In genomic region chr2:104240984-104241383, GRCh38 we compare ENCODE assay signal across 25 cellular contexts.
DNase-seq lines count a peak whose midpoint lies in the region; ATAC-seq, FAIRE-seq and TF ChIP-seq lines count a peak whose summit lies in the region.
"Had no signal": no experiment of that assay in that cellular context is flagged by ENCODE, and none has a peak within 500 bp of the region (broad histone marks: within the 10 kb centered on the region; RNA-seq: fewer than 3 reads in every experiment).

No MANE protein-coding gene starts in this region.

- POLR2A ChIA-PET in A549 (lab: Yijun Ruan, JAX): no interaction called here
- POLR2A ChIA-PET in IMR-90 (lab: Charles Lee; ENCODE audit: unreplicated experiment): no interaction called here
- POLR2A ChIA-PET in K562 (lab: Yijun Ruan, JAX): no interaction called here
- POLR2A ChIA-PET in naive thymus-derived CD4-positive, alpha-beta T cell (lab: Charles Lee): no interaction called here

- H3K27me3 ChIP-seq in IMR-90 (ENCODE audit: control insufficient read depth, insufficient read depth, low read length): no peaks in the 10 kb centered on the region
- no peaks in the 10 kb centered on the region for H3K27me3 ChIP-seq in K562 (ENCODE audit: control insufficient read depth in 2 of 2, insufficient read depth in 2 of 2, low read length in 2 of 2)
- H3K27me3 ChIP-seq in naive thymus-derived CD4-positive, alpha-beta T cell (ENCODE audit: control insufficient read depth in 2 of 2, insufficient read depth in 2 of 2, low read length in 2 of 2): no peaks in the 10 kb centered on the region
- H3K27me3 ChIP-seq in breast epithelium: no peaks in the 10 kb centered on the region
- H3K27me3 ChIP-seq: BE2C, BLaER1 had no signal

- DNase-seq in DMS53 (lab: John Stamatoyannopoulos, UW): peak; percentile 15
- DNase-seq in DMS53 treated with DMSO at 0.1 percent for 48 hours (lab: John Stamatoyannopoulos, UW; ENCODE audit: unreplicated experiment): no peak
- no peak for DNase-seq in A549 (ENCODE audit: low read depth in 1 of 2, low spot score in 1 of 2)
- DNase-seq in IMR-90: no peak
- no peak for DNase-seq in K562 (ENCODE audit: extremely low read depth in 1 of 4, low spot score in 3 of 4)
- no peak for DNase-seq in naive thymus-derived CD4-positive, alpha-beta T cell
- no peak for DNase-seq in breast epithelium (ENCODE audit: low spot score in 2 of 2)
- DNase-seq: ACHN; BE2C; C1 segment of cervical spinal cord; CD4-positive, alpha-beta memory T cell; CD4-positive, CD25-positive, alpha-beta regulatory T cell; CD8-positive, alpha-beta memory T cell; COR-L47; DMS 273 treated with DMSO at 0.1 percent for 48 hours; DMS153; DMS79 treated with DMSO at 0.1 percent for 48 hours; GF-D8 had no signal

- dilution Hi-C loops in IMR-90 (cut with HindIII; ENCODE audit: low sequenced_read_pairs, unreplicated experiment): no loop called here

- H3K27ac Mint-ChIP-seq in naive thymus-derived CD4-positive, alpha-beta T cell: no peak overlapping the region
- H3K27ac Mint-ChIP-seq: CD14-positive monocyte; CD4-positive, alpha-beta memory T cell; CD4-positive, CD25-positive, alpha-beta regulatory T cell; CD8-positive, alpha-beta memory T cell had no signal

- H3K9me3 ChIP-seq in A549: peaks cover 19% of the 10 kb centered on the region
- peaks cover 6% of the 10 kb centered on the region for H3K9me3 ChIP-seq in IMR-90 (ENCODE audit: control insufficient read depth, insufficient read depth, low read length)
- no peaks in the 10 kb centered on the region for H3K9me3 ChIP-seq in K562 (replicated peaks; ENCODE audit: control insufficient read depth, insufficient read depth, low read depth, low read length)
- H3K9me3 ChIP-seq in naive thymus-derived CD4-positive, alpha-beta T cell (ENCODE audit: control insufficient read depth in 2 of 3, low read length in 3 of 3): no peaks in the 10 kb centered on the region
- H3K9me3 ChIP-seq in breast epithelium: peaks cover 7 to 41% of the 10 kb centered on the region in 2 donors
- H3K9me3 ChIP-seq: BE2C had no signal

- H3K4me3 Mint-ChIP-seq in naive thymus-derived CD4-positive, alpha-beta T cell: no peak overlapping the region
- H3K4me3 Mint-ChIP-seq: CD14-positive monocyte; CD4-positive, alpha-beta memory T cell; CD4-positive, CD25-positive, alpha-beta regulatory T cell; CD8-positive, alpha-beta memory T cell had no signal

- H3K23ac ChIP-seq in IMR-90 (ENCODE audit: low read depth, low read length): no peak overlapping the region

- FAIRE-seq in A549 (lab: Jason Lieb, UNC): no peak
- no peak for FAIRE-seq in K562 (lab: Jason Lieb, UNC)
- FAIRE-seq: G401.6, GM12891, GM19239 had no signal

- no peak overlapping the region for H3K4ac ChIP-seq in IMR-90 (ENCODE audit: low read depth, low read length)

- H2BK20ac ChIP-seq in IMR-90 (ENCODE audit: low read depth, low read length): no peak overlapping the region

- H3K4me2 ChIP-seq in A549 (no peak overlapping the region), IMR-90 (ENCODE audit: low read depth, low read length) (no peak overlapping the region), K562 (ENCODE audit: insufficient read depth, low read length) (no peak overlapping the region)
- H3K4me2 ChIP-seq: BLaER1 had no signal

- no peak overlapping the region for H4K5ac ChIP-seq in IMR-90 (ENCODE audit: low read depth, low read length)

- TF ChIP-seq RAD21 in A549 (conservative IDR thresholded peaks at IDR 0.05 in 1 of 2, IDR thresholded peaks at IDR 0.05 in 1 of 2) (no peak), IMR-90 (IDR thresholded peaks at IDR 0.05; ENCODE audit: low read length) (no peak), K562 (CRISPR knock-in tag; conservative IDR thresholded peaks at IDR 0.05 in 1 of 2, IDR thresholded peaks at IDR 0.05 in 1 of 2) (no peak)

- no peak overlapping the region for H3K9ac ChIP-seq in IMR-90 (ENCODE audit: low read depth, low read length)
- H3K9ac ChIP-seq in K562 (ENCODE audit: insufficient read depth in 1 of 2, low read depth in 2 of 2, low read length in 2 of 2): no peak overlapping the region
- H3K9ac ChIP-seq: BLaER1 had no signal

- TF ChIP-seq POLR2A in A549 (IDR thresholded peaks at IDR 0.05; ENCODE audit: low read length) (no peak), IMR-90 (IDR thresholded peaks at IDR 0.05; ENCODE audit: low read depth, low read length) (no peak), K562 (conservative IDR thresholded peaks at IDR 0.05) (no peak), breast epithelium (IDR thresholded peaks at IDR 0.05) (no peak)

- H2BK15ac ChIP-seq in IMR-90 (ENCODE audit: low read depth, low read length): no peak overlapping the region

- no peak overlapping the region for H3K4me3 ChIP-seq in A549
- no peak overlapping the region for H3K4me3 ChIP-seq in IMR-90 (ENCODE audit: insufficient read depth, low read depth, low read length)
- H3K4me3 ChIP-seq in K562: no peak overlapping the region
- H3K4me3 ChIP-seq in naive thymus-derived CD4-positive, alpha-beta T cell (ENCODE audit: low read length): no peak overlapping the region
- H3K4me3 ChIP-seq in breast epithelium: no peak overlapping the region
- H3K4me3 ChIP-seq: BLaER1 had no signal

- no peak overlapping the region for H3K56ac ChIP-seq in IMR-90 (ENCODE audit: extremely low read depth, insufficient read depth, low read length)

- H2AK9ac ChIP-seq in IMR-90 (replicated peaks; ENCODE audit: low read depth, low read length, poor library complexity): no peak overlapping the region

- H2BK5ac ChIP-seq in IMR-90 (ENCODE audit: low read depth, low read length, poor library complexity, severe bottlenecking): no peak overlapping the region

- H3K27ac ChIP-seq in A549 (no peak overlapping the region), IMR-90 (ENCODE audit: insufficient read depth, low read length) (no peak overlapping the region), K562 (ENCODE audit: extremely low read depth, low read depth, low read length) (no peak overlapping the region), breast epithelium (no peak overlapping the region)
- H3K27ac ChIP-seq in naive thymus-derived CD4-positive, alpha-beta T cell (ENCODE audit: low read depth, low read length): no peak overlapping the region
- H3K27ac ChIP-seq: 22Rv1, BLaER1 had no signal

- H3K36me3 ChIP-seq in IMR-90 (ENCODE audit: control insufficient read depth, insufficient read depth, low read length) (no peaks in the 10 kb centered on the region), K562 (ENCODE audit: control insufficient read depth, insufficient read depth, low read length) (no peaks in the 10 kb centered on the region), breast epithelium (no peaks in the 10 kb centered on the region)
- no peaks in the 10 kb centered on the region for H3K36me3 ChIP-seq in naive thymus-derived CD4-positive, alpha-beta T cell (ENCODE audit: control insufficient read depth in 2 of 3, insufficient read depth in 3 of 3, low read length in 3 of 3)
- H3K36me3 ChIP-seq: BE2C, BLaER1 had no signal

- no peaks in the 10 kb centered on the region for H3K9me1 ChIP-seq in IMR-90 (ENCODE audit: insufficient read depth, low read length)
- no peaks in the 10 kb centered on the region for H3K9me1 ChIP-seq in K562 (ENCODE audit: control insufficient read depth, insufficient read depth, low read length)

- H3K4me1 Mint-ChIP-seq in naive thymus-derived CD4-positive, alpha-beta T cell: no peaks in the 10 kb centered on the region
- H3K4me1 Mint-ChIP-seq: CD14-positive monocyte; CD4-positive, alpha-beta memory T cell; CD4-positive, CD25-positive, alpha-beta regulatory T cell; CD8-positive, alpha-beta memory T cell had no signal

- H3K14ac ChIP-seq in IMR-90 (replicated peaks; ENCODE audit: low read depth, low read length): no peak overlapping the region

- no peak overlapping the region for H4K8ac ChIP-seq in IMR-90 (ENCODE audit: low read depth in 2 of 2, low read length in 2 of 2)

- no peak for TF ChIP-seq CTCF in A549 (IDR thresholded peaks at IDR 0.05)
- no peak for TF ChIP-seq CTCF in IMR-90 (conservative IDR thresholded peaks at IDR 0.05; ENCODE audit: low read depth, low read length)
- TF ChIP-seq CTCF in K562 (IDR thresholded peaks at IDR 0.05 in 2 of 3, conservative IDR thresholded peaks at IDR 0.05 in 1 of 3; ENCODE audit: insufficient read depth in 2 of 3, low read depth in 1 of 3, low read length in 3 of 3): no peak
- TF ChIP-seq CTCF in breast epithelium (IDR thresholded peaks at IDR 0.05): no peak

- no peak for TF ChIP-seq EP300 in A549 (IDR thresholded peaks at IDR 0.05)
- no peak for TF ChIP-seq EP300 in K562 (IDR thresholded peaks at IDR 0.05; ENCODE audit: low read length)

- H2AFZ ChIP-seq in IMR-90 (replicated peaks; ENCODE audit: low read length, poor library complexity): no peak overlapping the region
- no peak overlapping the region for H2AFZ ChIP-seq in K562 (ENCODE audit: low read depth, low read length)

- CTCF ChIA-PET in A549 (lab: Yijun Ruan, JAX) (no interaction called here), IMR-90 (lab: Yijun Ruan, JAX) (no interaction called here), K562 (lab: Yijun Ruan, JAX; ENCODE audit: low intra/inter-chr PET ratio) (no interaction called here)
- CTCF ChIA-PET in naive thymus-derived CD4-positive, alpha-beta T cell (lab: Charles Lee): no interaction called here

- no peaks in the 10 kb centered on the region for H3K79me2 ChIP-seq in K562 (ENCODE audit: control insufficient read depth, insufficient read depth, low read length)

- H3K9me3 Mint-ChIP-seq in naive thymus-derived CD4-positive, alpha-beta T cell: peaks cover 3 to 50% (median 23%) of the 10 kb centered on the region in 11 donors

- H3K79me1 ChIP-seq in IMR-90 (ENCODE audit: low read depth in 1 of 2, low read length in 2 of 2): no peaks in the 10 kb centered on the region

- H3K18ac ChIP-seq in IMR-90 (ENCODE audit: low read depth, low read length): no peak overlapping the region

- no peak overlapping the region for H4K91ac ChIP-seq in IMR-90 (ENCODE audit: insufficient read depth, low read depth, low read length)

- H3K36me3 Mint-ChIP-seq in naive thymus-derived CD4-positive, alpha-beta T cell: peaks cover 0 to 8% (median 0%) of the 10 kb centered on the region in 5 donors
- H3K36me3 Mint-ChIP-seq: CD14-positive monocyte; CD4-positive, alpha-beta memory T cell; CD4-positive, CD25-positive, alpha-beta regulatory T cell; CD8-positive, alpha-beta memory T cell had no signal

- H3K27me3 Mint-ChIP-seq in naive thymus-derived CD4-positive, alpha-beta T cell: no peaks in the 10 kb centered on the region
- H3K27me3 Mint-ChIP-seq: CD4-positive, alpha-beta memory T cell; CD4-positive, CD25-positive, alpha-beta regulatory T cell; CD8-positive, alpha-beta memory T cell had no signal

- H4K20me1 ChIP-seq in IMR-90 (ENCODE audit: insufficient read depth, low read length) (no peaks in the 10 kb centered on the region), K562 (replicated peaks; ENCODE audit: control insufficient read depth, insufficient read depth, low read length) (no peaks in the 10 kb centered on the region)
- H4K20me1 ChIP-seq: BLaER1 had no signal

- BruUV-seq in IMR-90 (replicated peaks; lab: Mats Ljungman, UMichigan): no TSS peak
- no TSS peak for BruUV-seq in K562 (replicated peaks; lab: Mats Ljungman, UMichigan)

- in situ Hi-C loops in IMR-90 (cut with MboI; ENCODE audit: low sequenced_read_pairs): no loop called here
- in situ Hi-C loops in K562 (cut with MboI): no loop called here

- no peak overlapping the region for H2AK5ac ChIP-seq in IMR-90 (ENCODE audit: low read depth, low read length)

- ATAC-seq in A549 (no peak), IMR-90 (ENCODE audit: low read depth) (no peak), K562 (no peak), GM19324 (IDR thresholded peaks at IDR 0.05; ENCODE audit: low FRiP score, unreplicated experiment) (no peak)
- no peak for ATAC-seq in naive thymus-derived CD4-positive, alpha-beta T cell

- intact Hi-C loops in IMR-90 (cut with micrococcal nuclease): loop anchor here (1.0 kb wide), 1 partner anchor 36 kb away; no protein-coding TSS in a partner anchor
- intact Hi-C loops in K562 (cut with micrococcal nuclease): no loop called here
- intact Hi-C loops in naive thymus-derived CD4-positive, alpha-beta T cell (cut with micrococcal nuclease): no loop called here
- intact Hi-C loops in breast epithelium (cut with DNase I; ENCODE audit: low total_unique reads): no loop called here

- no peak overlapping the region for H2BK120ac ChIP-seq in IMR-90 (ENCODE audit: low read depth, low read length)

- peaks cover 8% of the 10 kb centered on the region; the same call in 2 of the 3 replicates for H3K4me1 ChIP-seq in A549
- H3K4me1 ChIP-seq in IMR-90 (ENCODE audit: control insufficient read depth, insufficient read depth, low read length): no peaks in the 10 kb centered on the region
- no peaks in the 10 kb centered on the region for H3K4me1 ChIP-seq in K562 (replicated peaks in 1 of 2; ENCODE audit: control insufficient read depth in 2 of 2, insufficient read depth in 2 of 2, low read length in 2 of 2)
- H3K4me1 ChIP-seq in naive thymus-derived CD4-positive, alpha-beta T cell (ENCODE audit: control insufficient read depth in 2 of 2, insufficient read depth in 2 of 2, low read length in 2 of 2): no peaks in the 10 kb centered on the region
- no peaks in the 10 kb centered on the region for H3K4me1 ChIP-seq in breast epithelium
- H3K4me1 ChIP-seq: BE2C, BLaER1 had no signal
